ENCODE assay signal across 8 cellular contexts in genomic region chr2:212005077-212005671, GRCh38.
A peak's percentile ranks its signal among the peaks of the same experiment; 100 is the strongest.
DNase-seq lines count a peak whose midpoint lies in the region; ATAC-seq and TF ChIP-seq lines count a peak whose summit lies in the region.

No MANE protein-coding gene starts in this region.

- intact Hi-C loops in left cardiac atrium (cut with DNase I): no loop called here

- H3K4me1 Mint-ChIP-seq in T-helper 17 cell: no peaks in the 10 kb centered on the region

- DNase-seq in ELF-1 (ENCODE audit: low read depth, low spot score): peak; percentile 14
- peak; percentile 9 for DNase-seq in HuH-7.5 (ENCODE audit: low spot score)
- DNase-seq in SK-N-DZ (ENCODE audit: low spot score): peak; percentile 38
- DNase-seq in left cardiac atrium: peak; percentile 24
- DNase-seq in T-helper 17 cell: no peak
- no peak for DNase-seq in coronary artery (ENCODE audit: low spot score)
- no peak for DNase-seq in epidermal melanocyte (ENCODE audit: insufficient read length, low spot score)

- ATAC-seq in GM21381 (IDR thresholded peaks at IDR 0.05; ENCODE audit: unreplicated experiment): peak; percentile 79
- ATAC-seq in left cardiac atrium: no peak
- no peak for ATAC-seq in T-helper 17 cell

- no peak for TF ChIP-seq CTCF in coronary artery (IDR thresholded peaks at IDR 0.05)

- no peak overlapping the region for H3K27ac ChIP-seq in coronary artery

- no peaks in the 10 kb centered on the region for H3K27me3 Mint-ChIP-seq in T-helper 17 cell

- H3K9me3 ChIP-seq in T-helper 17 cell (ENCODE audit: control insufficient read depth, low read length, poor library complexity, severe bottlenecking): no peaks in the 10 kb centered on the region

- no peak overlapping the region for H3K4me3 Mint-ChIP-seq in T-helper 17 cell

- no peaks in the 10 kb centered on the region for H3K36me3 Mint-ChIP-seq in T-helper 17 cell (ENCODE audit: low read depth)

- H3K27ac Mint-ChIP-seq in T-helper 17 cell: no peak overlapping the region

- no peak overlapping the region for H3K4me3 ChIP-seq in coronary artery

Comparison
In these comparisons a context has a peak if more than half of its experiments do, and no peak if none do; other contexts are left out.
1. DNase-seq: peak in ELF-1 (single experiment), HuH-7.5 (single experiment), SK-N-DZ (single experiment) and left cardiac atrium (single experiment); none in T-helper 17 cell (0 of 3), coronary artery (single experiment) and epidermal melanocyte (single experiment).